Comparison of ENCODE assay signal across 8 cellular contexts in genomic region chr9:18438300-18438925, GRCh38. TPM values are rescaled to one million over a fixed set of nuclear protein-coding genes. Genes with fewer than 3 reads are reported as not detected.
DNase-seq lines count a peak whose midpoint lies in the region; ATAC-seq, FAIRE-seq and TF ChIP-seq lines count a peak whose summit lies in the region.

No MANE protein-coding gene starts in this region.

- peak overlapping the region in 1 of 4 donors; percentile 39 for H3K27ac ChIP-seq in pancreas

- H3K27me3 ChIP-seq in BJ (ENCODE audit: control insufficient read depth, insufficient read depth, low read length) (no peaks in the 10 kb centered on the region), pancreas (no peaks in the 10 kb centered on the region)

- H3K9me3 ChIP-seq in pancreas: no peaks in the 10 kb centered on the region

- 6 to 17% methylated on average over 31 of the region's 31 CpGs for WGBS in pancreas, 2 donors

- TF ChIP-seq CTCF in BJ (IDR thresholded peaks at IDR 0.05; ENCODE audit: insufficient read depth, low read depth, low read length) (peak; percentile 42), WI38 (IDR thresholded peaks at IDR 0.05; ENCODE audit: low read depth, low read length) (peak; percentile 27), pancreas (IDR thresholded peaks at IDR 0.05) (no peak)

- H3K4me1 ChIP-seq in pancreas: peaks cover 0 to 4% (median 3%) of the 10 kb centered on the region in 3 donors

- DNase-seq in BJ (ENCODE audit: low read depth) (no peak), cardiac septum (ENCODE audit: low spot score) (peak; percentile 75), pancreas (peak in 3 of 6 donors; percentile 17 to 68 (median 35)), glomerular visceral epithelial cell (ENCODE audit: extremely low spot score) (no peak), NOMO-1 (lab: John Stamatoyannopoulos, UW; ENCODE audit: unreplicated experiment in 2 of 2) (no peak), left colon (no peak)
- DNase-seq in stimulated activated CD8-positive, alpha-beta memory T cell treated with anti-CD3 and anti-CD28 coated beads, Interleukin-4, amount 100 ng/mL, for 48 hours: no peak

- ATAC-seq in pancreas: peak in 3 of 4 donors; percentile 64
- ATAC-seq in left colon: no peak

- H3K36me3 ChIP-seq in BJ (ENCODE audit: control insufficient read depth, insufficient read depth, low read length) (no peaks in the 10 kb centered on the region), pancreas (no peaks in the 10 kb centered on the region)

- H3K4me3 ChIP-seq in BJ (ENCODE audit: low read depth, low read length) (peak overlapping the region; percentile 30), WI38 (ENCODE audit: low read depth, low read length) (peak overlapping the region; percentile 52), pancreas (peak overlapping the region in 3 of 4 donors; percentile 11 to 31 (median 14))

- CTCF ChIA-PET in BJ (lab: Yijun Ruan, JAX): interaction anchor here (0.6 to 8.2 kb wide), 7 partner anchors 18 to 588 kb away, joined by 3 to 85 read pairs (median 3); no protein-coding TSS in a partner anchor

- intact Hi-C loops in cardiac septum (cut with DNase I) (loop anchor here (2.0 to 5.0 kb wide), 2 partner anchors 76 to 424 kb away; no protein-coding TSS in a partner anchor), pancreas (cut with DNase I) (loop anchor here in 1 of 3 donors (10.0 kb wide), 1 partner anchor 184 kb away; no protein-coding TSS in a partner anchor), left colon (cut with DNase I, micrococcal nuclease) (no loop called here)

- POLR2A ChIA-PET in BJ (lab: Charles Lee): interaction anchor here (0.7 kb wide), 1 partner anchor 8 kb away, joined by 7 read pairs; no protein-coding TSS in a partner anchor

- FAIRE-seq in pancreas (lab: Jason Lieb, UNC): no peak

RNA-seq across cellular contexts. Expression of gene ADAMTSL1, which starts 35.5 kb away (rescaled TPM):
- polyA plus RNA-seq in BJ (2011; rRNA removed) (12.6 and 17.2 TPM in 2 replicates), pancreas (under 1 TPM; 0.61 to 0.73 TPM)
- polyA minus RNA-seq in BJ (2011; rRNA and poly(A)+ RNA removed): 18.5 and 23.4 TPM in 2 replicates
- total RNA-seq in cardiac septum (2.1 TPM), pancreas (1 to 10 TPM in 3 of 6 donors, under 1 TPM in 3; 0.24 to 2.1 (median 0.74) TPM), left colon (10 to 100 TPM; 13.5 to 18.9 TPM)

Comparison
In these comparisons a context has a peak if more than half of its experiments do, and no peak if none do; other contexts are left out.
1. CTCF ChIP-seq: peak in BJ (single experiment) and WI38 (single experiment); none in pancreas (0 of 4).
2. Peak in every context shown above with its lines, with median percentiles within 50 percentile points of each other: H3K4me3 ChIP-seq.